1 cellular context compared by ENCODE assay signal in genomic region chr11:64230209-64230984, GRCh38.
TF ChIP-seq lines count a peak whose summit lies in the region.

Gene DNAJC4 (plus strand): TSS chr11:64230548. CDS start chr11:64230855, 307 bp downstream.

TF ChIP-seq in HCT116, 20 proteins besides CTCF, POLR2A, EP300 and RAD21 (continued from another document):
- TF ChIP-seq, protein P1, sequence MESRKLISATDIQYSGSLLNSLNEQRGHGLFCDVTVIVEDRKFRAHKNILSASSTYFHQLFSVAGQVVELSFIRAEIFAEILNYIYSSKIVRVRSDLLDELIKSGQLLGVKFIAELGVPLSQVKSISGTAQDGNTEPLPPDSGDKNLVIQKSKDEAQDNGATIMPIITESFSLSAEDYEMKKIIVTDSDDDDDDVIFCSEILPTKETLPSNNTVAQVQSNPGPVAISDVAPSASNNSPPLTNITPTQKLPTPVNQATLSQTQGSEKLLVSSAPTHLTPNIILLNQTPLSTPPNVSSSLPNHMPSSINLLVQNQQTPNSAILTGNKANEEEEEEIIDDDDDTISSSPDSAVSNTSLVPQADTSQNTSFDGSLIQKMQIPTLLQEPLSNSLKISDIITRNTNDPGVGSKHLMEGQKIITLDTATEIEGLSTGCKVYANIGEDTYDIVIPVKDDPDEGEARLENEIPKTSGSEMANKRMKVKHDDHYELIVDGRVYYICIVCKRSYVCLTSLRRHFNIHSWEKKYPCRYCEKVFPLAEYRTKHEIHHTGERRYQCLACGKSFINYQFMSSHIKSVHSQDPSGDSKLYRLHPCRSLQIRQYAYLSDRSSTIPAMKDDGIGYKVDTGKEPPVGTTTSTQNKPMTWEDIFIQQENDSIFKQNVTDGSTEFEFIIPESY (IDR thresholded peaks at IDR 0.05; ENCODE audit: extremely low read depth, insufficient replicate concordance, low read length), result peak; percentile 5
